ENCODE assay signal across 1 cellular context in the genomic region with DNA sequence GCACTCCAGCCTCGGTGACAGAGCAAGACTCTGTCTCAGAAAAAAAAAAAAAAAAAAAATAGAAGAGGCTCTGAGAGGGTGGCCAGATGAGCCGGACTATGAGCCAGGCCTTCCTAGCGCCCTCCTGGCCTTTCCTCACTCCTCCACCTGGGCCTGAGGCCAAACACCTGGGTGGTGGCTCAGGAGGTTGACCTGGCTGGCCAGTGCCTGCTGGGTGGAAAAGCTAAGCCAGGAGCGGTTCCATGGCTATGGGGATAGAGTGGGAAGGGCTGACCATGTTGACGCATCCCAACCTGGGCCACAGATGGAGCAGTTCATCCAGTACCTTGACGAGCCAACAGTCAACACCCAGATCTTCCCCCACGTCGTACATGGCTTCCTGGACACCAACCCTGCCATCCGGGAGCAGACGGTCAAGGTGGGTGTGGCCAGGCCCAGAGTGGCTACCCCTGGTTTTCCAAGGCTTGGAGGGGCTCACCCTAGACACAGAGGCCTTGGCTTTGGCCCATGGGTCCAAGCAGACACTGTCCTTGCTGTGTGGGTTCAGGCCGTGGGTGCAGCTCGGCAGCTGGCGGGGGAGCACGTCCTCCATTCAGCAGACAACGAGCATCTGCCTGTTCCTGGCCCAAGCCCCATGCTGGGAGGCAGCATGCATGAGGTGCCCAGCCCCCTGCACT.
TF ChIP-seq lines count a peak whose summit lies in the region.

No MANE protein-coding gene starts in this region.

TF ChIP-seq in IMR-90, 13 proteins besides CTCF, POLR2A, EP300 and RAD21:
- TF ChIP-seq FOS (IDR thresholded peaks at IDR 0.05; ENCODE audit: low read depth, low read length): no peak
- TF ChIP-seq USF2 (IDR thresholded peaks at IDR 0.05; ENCODE audit: low read depth, low read length): no peak
- TF ChIP-seq MAFK (IDR thresholded peaks at IDR 0.05; ENCODE audit: low read depth, low read length): no peak
- TF ChIP-seq RCOR1 (IDR thresholded peaks at IDR 0.05; ENCODE audit: insufficient replicate concordance, low read length): no peak
